10 cellular contexts compared by ENCODE assay signal in genomic region chr1:167631386-167631941, GRCh38. TPM values are rescaled to one million over a fixed set of nuclear protein-coding genes. Genes with fewer than 3 reads are reported as not detected.
DNase-seq lines count a peak whose midpoint lies in the region; ATAC-seq, FAIRE-seq and TF ChIP-seq lines count a peak whose summit lies in the region.
"Had no signal": no experiment of that assay in that cellular context is flagged by ENCODE, and none has a peak within 500 bp of the region (broad histone marks: within the 10 kb centered on the region; RNA-seq: fewer than 3 reads in every experiment).

No MANE protein-coding gene starts in this region.

- no peak for TF ChIP-seq POLR2A in H54 (IDR thresholded peaks at IDR 0.05; ENCODE audit: low read depth, low read length)

- H3K4me3 Mint-ChIP-seq in activated CD4-positive, alpha-beta T cell treated with anti-CD3 and anti-CD28 coated beads, Interleukin-2, amount 10 ng/mL, durations not matched to agents 7 days and 5 days, result peak overlapping the region; percentile 85
- peak overlapping the region; percentile 98 for H3K4me3 Mint-ChIP-seq in activated CD8-positive, alpha-beta T cell treated with anti-CD3 and anti-CD28 coated beads, Interleukin-2, amount 10 ng/mL, durations not matched to agents 7 days and 5 days

- peaks cover 14 to 23% of the 10 kb centered on the region in 2 donors for H3K4me1 ChIP-seq in lung (ENCODE audit: control insufficient read depth in 2 of 2, insufficient read depth in 2 of 2, low read length in 2 of 2)

- ATAC-seq in activated CD8-positive, alpha-beta T cell treated with anti-CD3 and anti-CD28 coated beads, Interleukin-2, amount 10 ng/mL, durations not matched to agents 7 days and 5 days, result no peak
- ATAC-seq in lung (ENCODE audit: insufficient read depth, low FRiP score), result no peak

- CTCF ChIA-PET in activated CD4-positive, alpha-beta T cell treated with anti-CD3 and anti-CD28 coated beads, Interleukin-2, amount 10 ng/mL, durations not matched to agents 7 days and 5 days (lab: Charles Lee), result interaction anchor here (0.8 to 1.6 kb wide), 4 partner anchors 9 to 97 kb away, joined by 3 to 4 read pairs (median 3); no protein-coding TSS in a partner anchor
- CTCF ChIA-PET in activated CD8-positive, alpha-beta T cell treated with anti-CD3 and anti-CD28 coated beads, Interleukin-2, amount 10 ng/mL, durations not matched to agents 7 days and 5 days (lab: Charles Lee), result interaction anchor here (0.9 to 14.2 kb wide), 8 partner anchors 9 to 91 kb away, joined by 3 to 334 read pairs (median 3); no protein-coding TSS in a partner anchor

- WGBS in lung, 2 donors, result 30 to 54% methylated on average over 3 of the region's 3 CpGs

- no peaks in the 10 kb centered on the region for H3K9me3 ChIP-seq in lung (ENCODE audit: control insufficient read depth in 2 of 2, insufficient read depth in 1 of 2, low read length in 1 of 2)

- H3K27me3 ChIP-seq in lung (ENCODE audit: control insufficient read depth, insufficient read depth), result no peaks in the 10 kb centered on the region

- no peaks in the 10 kb centered on the region for H3K36me3 ChIP-seq in lung (ENCODE audit: control insufficient read depth in 2 of 2, insufficient read depth in 2 of 2, low read length in 2 of 2)

- FAIRE-seq in H54 (lab: Jason Lieb, UNC), result no peak
- FAIRE-seq: bronchial epithelial cell had no signal

- peaks cover 78% of the 10 kb centered on the region for H3K4me1 Mint-ChIP-seq in activated CD4-positive, alpha-beta T cell treated with anti-CD3 and anti-CD28 coated beads, Interleukin-2, amount 10 ng/mL, durations not matched to agents 7 days and 5 days
- H3K4me1 Mint-ChIP-seq in activated CD8-positive, alpha-beta T cell treated with anti-CD3 and anti-CD28 coated beads, Interleukin-2, amount 10 ng/mL, durations not matched to agents 7 days and 5 days (ENCODE audit: low read depth), result peaks cover 75% of the 10 kb centered on the region

- POLR2A ChIA-PET in activated CD4-positive, alpha-beta T cell treated with anti-CD3 and anti-CD28 coated beads, Interleukin-2, amount 10 ng/mL, durations not matched to agents 7 days and 5 days (lab: Charles Lee), result interaction anchor here (0.6 to 1.2 kb wide), 3 partner anchors 30 to 176 kb away, joined by 3 read pairs; no protein-coding TSS in a partner anchor
- POLR2A ChIA-PET in activated CD8-positive, alpha-beta T cell treated with anti-CD3 and anti-CD28 coated beads, Interleukin-2, amount 10 ng/mL, durations not matched to agents 7 days and 5 days (lab: Charles Lee), result interaction anchor here (0.6 to 8.2 kb wide), 12 partner anchors 9 to 304 kb away, joined by 3 to 96 read pairs (median 6); no protein-coding TSS in a partner anchor

- no peak for DNase-seq in activated CD4-positive, alpha-beta T cell treated with anti-CD3 and anti-CD28 coated beads, Interleukin-2, amount 10 ng/mL, durations not matched to agents 7 days and 5 days
- no peak for DNase-seq in activated CD4-positive, alpha-beta T cell treated with anti-CD3 and anti-CD28 coated beads, Interleukin-2, amount 50 U/mL, for 1 hour
- no peak for DNase-seq in activated CD8-positive, alpha-beta T cell treated with anti-CD3 and anti-CD28 coated beads, Interleukin-2, amount 10 ng/mL, durations not matched to agents 7 days and 5 days
- DNase-seq in lung (ENCODE audit: low spot score) (no peak), CD1c-positive myeloid dendritic cell (ENCODE audit: extremely low spot score) (no peak), H54 (ENCODE audit: insufficient read length, low spot score) (no peak), putamen (ENCODE audit: low spot score) (no peak)
- DNase-seq: NCI-H226 had no signal

- no peak for TF ChIP-seq CTCF in lung (IDR thresholded peaks at IDR 0.05; ENCODE audit: control extremely low read depth, extremely low read depth)

- peak overlapping the region; percentile 89 for H3K27ac Mint-ChIP-seq in activated CD4-positive, alpha-beta T cell treated with anti-CD3 and anti-CD28 coated beads, Interleukin-2, amount 10 ng/mL, durations not matched to agents 7 days and 5 days
- H3K27ac Mint-ChIP-seq in activated CD8-positive, alpha-beta T cell treated with anti-CD3 and anti-CD28 coated beads, Interleukin-2, amount 10 ng/mL, durations not matched to agents 7 days and 5 days, result peak overlapping the region; percentile 98

- no peak overlapping the region for H3K4me3 ChIP-seq in lung

- H3K9me3 Mint-ChIP-seq in activated CD4-positive, alpha-beta T cell treated with anti-CD3 and anti-CD28 coated beads, Interleukin-2, amount 10 ng/mL, durations not matched to agents 7 days and 5 days, result no peaks in the 10 kb centered on the region
- H3K9me3 Mint-ChIP-seq in activated CD8-positive, alpha-beta T cell treated with anti-CD3 and anti-CD28 coated beads, Interleukin-2, amount 10 ng/mL, durations not matched to agents 7 days and 5 days (ENCODE audit: insufficient read depth), result no peaks in the 10 kb centered on the region

- peaks cover 59% of the 10 kb centered on the region for H3K36me3 Mint-ChIP-seq in activated CD4-positive, alpha-beta T cell treated with anti-CD3 and anti-CD28 coated beads, Interleukin-2, amount 10 ng/mL, durations not matched to agents 7 days and 5 days (ENCODE audit: low read depth)
- peaks cover 63% of the 10 kb centered on the region for H3K36me3 Mint-ChIP-seq in activated CD8-positive, alpha-beta T cell treated with anti-CD3 and anti-CD28 coated beads, Interleukin-2, amount 10 ng/mL, durations not matched to agents 7 days and 5 days (ENCODE audit: low read depth)

- H3K27ac ChIP-seq in lung (ENCODE audit: low read depth in 1 of 2, low read length in 1 of 2) (peak overlapping the region; percentile 73 to 87), temporal lobe (ENCODE audit: low read depth, low read length) (peak overlapping the region; percentile 65)

- no peaks in the 10 kb centered on the region for H3K27me3 Mint-ChIP-seq in activated CD4-positive, alpha-beta T cell treated with anti-CD3 and anti-CD28 coated beads, Interleukin-2, amount 10 ng/mL, durations not matched to agents 7 days and 5 days
- H3K27me3 Mint-ChIP-seq in activated CD8-positive, alpha-beta T cell treated with anti-CD3 and anti-CD28 coated beads, Interleukin-2, amount 10 ng/mL, durations not matched to agents 7 days and 5 days (ENCODE audit: low read depth), result no peaks in the 10 kb centered on the region

RNA-seq across cellular contexts. Expression of gene RCSD1, which starts 1.4 kb away (rescaled TPM):
- 100 to 1,000 TPM; 152 to 157 TPM for total RNA-seq in activated CD4-positive, alpha-beta T cell treated with anti-CD3 and anti-CD28 coated beads, Interleukin-2, amount 10 ng/mL, durations not matched to agents 7 days and 5 days
- total RNA-seq in activated CD8-positive, alpha-beta T cell treated with anti-CD3 and anti-CD28 coated beads, Interleukin-2, amount 10 ng/mL, durations not matched to agents 7 days and 5 days, result 100 to 1,000 TPM; 143 to 145 TPM
- total RNA-seq in lung (10 to 100 TPM; 22.7 to 29.4 TPM), temporal lobe (3.9 TPM)
- polyA plus RNA-seq in lung, result 10 to 100 TPM in 1 of 2 donors, 1 to 10 TPM in 1; 7.6 to 25.0 TPM

Comparison
In these comparisons a context has a peak if more than half of its experiments do, and no peak if none do; other contexts are left out.
1. RNA of gene RCSD1, which starts 1.4 kb away (total RNA-seq): 152 to 157 TPM in activated CD4-positive, alpha-beta T cell treated with anti-CD3 and anti-CD28 coated beads, Interleukin-2, amount 10 ng/mL, durations not matched to agents 7 days and 5 days and 143 to 145 TPM in activated CD8-positive, alpha-beta T cell treated with anti-CD3 and anti-CD28 coated beads, Interleukin-2, amount 10 ng/mL, durations not matched to agents 7 days and 5 days; 22.7 to 29.4 TPM in lung and 3.9 TPM in temporal lobe (single experiment); every median in the first group is over 4 times any median in the second.